1 cellular context compared by ENCODE assay signal in genomic region chr19:17496337-17496997, GRCh38.
TF ChIP-seq lines count a peak whose summit lies in the region.

No MANE protein-coding gene starts in this region.

TF ChIP-seq in HepG2, 621 proteins besides CTCF, POLR2A, EP300 and RAD21 (continues in another document):
- TF ChIP-seq KDM3A (CRISPR knock-in tag; IDR thresholded peaks at IDR 0.05; ENCODE audit: low read depth) (0 out of 2 replicates have a peak, but pooled peaks have one; percentile 61), ZNF513 (CRISPR knock-in tag; conservative IDR thresholded peaks at IDR 0.05) (no peak), RORA (CRISPR knock-in tag; IDR thresholded peaks at IDR 0.05) (no peak), CHD4 (IDR thresholded peaks at IDR 0.05; ENCODE audit: borderline replicate concordance, low read length) (no peak), XBP1 (CRISPR knock-in tag; IDR thresholded peaks at IDR 0.05) (no peak), CCAR2 (optimal IDR thresholded peaks at IDR 0.05; ENCODE audit: low read depth, low read length) (peak; percentile 80), DNMT3B (CRISPR knock-in tag; conservative IDR thresholded peaks at IDR 0.05) (no peak), RERE (CRISPR knock-in tag; IDR thresholded peaks at IDR 0.05; ENCODE audit: low read depth) (no peak), MYC (CRISPR knock-in tag; IDR thresholded peaks at IDR 0.05; ENCODE audit: borderline replicate concordance) (peak; percentile 47; the same call in 1 of the 2 replicates), MIER2 (CRISPR knock-in tag; IDR thresholded peaks at IDR 0.05) (peak; percentile 14; the same call in 1 of the 2 replicates), TEAD3 (CRISPR knock-in tag; optimal IDR thresholded peaks at IDR 0.05; ENCODE audit: borderline replicate concordance) (peak; percentile 56), NR2F6 (IDR thresholded peaks at IDR 0.05) (peak; percentile 42; the same call in 1 of the 2 replicates), NR2F6 (CRISPR knock-in tag; IDR thresholded peaks at IDR 0.05) (peak; percentile 71), ZFX (CRISPR knock-in tag; IDR thresholded peaks at IDR 0.05; ENCODE audit: low read depth) (0 out of 2 replicates have a peak, but pooled peaks have one; percentile 21), ELF1 (CRISPR knock-in tag; IDR thresholded peaks at IDR 0.05) (peak; percentile 33; the same call in 1 of the 2 replicates), ZNF576 (CRISPR knock-in tag; IDR thresholded peaks at IDR 0.05) (no peak), HNRNPK (IDR thresholded peaks at IDR 0.05; ENCODE audit: low read depth, low read length, poor library complexity, severe bottlenecking) (no peak), TP53 (CRISPR knock-in tag; conservative IDR thresholded peaks at IDR 0.05) (no peak), GABPB1 (CRISPR knock-in tag; IDR thresholded peaks at IDR 0.05) (peak; percentile 61), ADNP (CRISPR knock-in tag; IDR thresholded peaks at IDR 0.05) (peak; percentile 74; the same call in 1 of the 2 replicates), FOXO1 (CRISPR knock-in tag; IDR thresholded peaks at IDR 0.05) (peak; percentile 33; the same call in 1 of the 2 replicates), MAFK (conservative IDR thresholded peaks at IDR 0.05 in 1 of 2, IDR thresholded peaks at IDR 0.05 in 1 of 2; ENCODE audit: low read length in 2 of 2) (no peak), RXRB (CRISPR knock-in tag; IDR thresholded peaks at IDR 0.05; ENCODE audit: borderline replicate concordance) (0 out of 2 replicates have a peak, but pooled peaks have one; percentile 23), ZNF558 (CRISPR knock-in tag; IDR thresholded peaks at IDR 0.05; ENCODE audit: borderline replicate concordance) (no peak), ESRRA (CRISPR knock-in tag; IDR thresholded peaks at IDR 0.05; ENCODE audit: low read depth) (0 out of 2 replicates have a peak, but pooled peaks have one; percentile 30), HOXD1 (CRISPR knock-in tag; IDR thresholded peaks at IDR 0.05) (no peak), PCBP1 (IDR thresholded peaks at IDR 0.05; ENCODE audit: borderline replicate concordance, low read depth, low read length) (no peak), ZBTB1 (CRISPR knock-in tag; IDR thresholded peaks at IDR 0.05; ENCODE audit: borderline replicate concordance) (no peak), SETDB1 (CRISPR knock-in tag; IDR thresholded peaks at IDR 0.05; ENCODE audit: borderline replicate concordance) (no peak), REPIN1 (CRISPR knock-in tag; IDR thresholded peaks at IDR 0.05; ENCODE audit: borderline replicate concordance, low read depth) (peak; percentile 32; the same call in 1 of the 2 replicates), GABPA (IDR thresholded peaks at IDR 0.05; ENCODE audit: low read depth, low read length) (no peak), GABPA (CRISPR knock-in tag; IDR thresholded peaks at IDR 0.05; ENCODE audit: low read depth) (no peak), HNRNPLL (IDR thresholded peaks at IDR 0.05; ENCODE audit: low read depth, low read length, poor library complexity, severe bottlenecking) (peak; percentile 38), GATAD2A (CRISPR knock-in tag; IDR thresholded peaks at IDR 0.05) (peak; percentile 55), TARDBP (CRISPR knock-in tag; IDR thresholded peaks at IDR 0.05) (0 out of 2 replicates have a peak, but pooled peaks have one; percentile 50), GATAD1 (CRISPR knock-in tag; IDR thresholded peaks at IDR 0.05) (peak; percentile 39; the same call in 1 of the 2 replicates), RCOR2 (CRISPR knock-in tag; IDR thresholded peaks at IDR 0.05) (no peak), SP1 (IDR thresholded peaks at IDR 0.05) (no peak), SP1 (CRISPR knock-in tag; IDR thresholded peaks at IDR 0.05) (peak; percentile 21; the same call in 1 of the 2 replicates), MED1 (CRISPR knock-in tag; IDR thresholded peaks at IDR 0.05) (no peak), ZNF430 (CRISPR knock-in tag; IDR thresholded peaks at IDR 0.05) (no peak), SSRP1 (CRISPR knock-in tag; IDR thresholded peaks at IDR 0.05) (peak; percentile 40; the same call in 1 of the 2 replicates), HMGXB4 (CRISPR knock-in tag; IDR thresholded peaks at IDR 0.05; ENCODE audit: borderline replicate concordance in 1 of 2, low read depth in 1 of 2) (peak; percentile 92 to 94), CBX1 (IDR thresholded peaks at IDR 0.05; ENCODE audit: low read depth) (peak; percentile 69), SKI (IDR thresholded peaks at IDR 0.05; ENCODE audit: partially characterized antibody) (peak; percentile 21), SALL2 (CRISPR knock-in tag; IDR thresholded peaks at IDR 0.05) (peak; percentile 57; the same call in 1 of the 2 replicates), CBX5 (CRISPR knock-in tag; IDR thresholded peaks at IDR 0.05; ENCODE audit: borderline replicate concordance) (peak; percentile 26; the same call in 1 of the 2 replicates), KLF16 (CRISPR knock-in tag; IDR thresholded peaks at IDR 0.05) (0 out of 4 replicates have a peak, but pooled peaks of 1 of the 2 experiments have one; percentile 30), HNRNPL (IDR thresholded peaks at IDR 0.05; ENCODE audit: low read depth, low read length) (peak; percentile 95), ZNF296 (CRISPR knock-in tag; conservative IDR thresholded peaks at IDR 0.05) (no peak)
- TF ChIP-seq, protein P1, sequence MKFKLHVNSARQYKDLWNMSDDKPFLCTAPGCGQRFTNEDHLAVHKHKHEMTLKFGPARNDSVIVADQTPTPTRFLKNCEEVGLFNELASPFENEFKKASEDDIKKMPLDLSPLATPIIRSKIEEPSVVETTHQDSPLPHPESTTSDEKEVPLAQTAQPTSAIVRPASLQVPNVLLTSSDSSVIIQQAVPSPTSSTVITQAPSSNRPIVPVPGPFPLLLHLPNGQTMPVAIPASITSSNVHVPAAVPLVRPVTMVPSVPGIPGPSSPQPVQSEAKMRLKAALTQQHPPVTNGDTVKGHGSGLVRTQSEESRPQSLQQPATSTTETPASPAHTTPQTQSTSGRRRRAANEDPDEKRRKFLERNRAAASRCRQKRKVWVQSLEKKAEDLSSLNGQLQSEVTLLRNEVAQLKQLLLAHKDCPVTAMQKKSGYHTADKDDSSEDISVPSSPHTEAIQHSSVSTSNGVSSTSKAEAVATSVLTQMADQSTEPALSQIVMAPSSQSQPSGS (CRISPR knock-in tag; IDR thresholded peaks at IDR 0.05) = peak; percentile 25; the same call in 1 of the 2 replicates
- TF ChIP-seq, protein P2, sequence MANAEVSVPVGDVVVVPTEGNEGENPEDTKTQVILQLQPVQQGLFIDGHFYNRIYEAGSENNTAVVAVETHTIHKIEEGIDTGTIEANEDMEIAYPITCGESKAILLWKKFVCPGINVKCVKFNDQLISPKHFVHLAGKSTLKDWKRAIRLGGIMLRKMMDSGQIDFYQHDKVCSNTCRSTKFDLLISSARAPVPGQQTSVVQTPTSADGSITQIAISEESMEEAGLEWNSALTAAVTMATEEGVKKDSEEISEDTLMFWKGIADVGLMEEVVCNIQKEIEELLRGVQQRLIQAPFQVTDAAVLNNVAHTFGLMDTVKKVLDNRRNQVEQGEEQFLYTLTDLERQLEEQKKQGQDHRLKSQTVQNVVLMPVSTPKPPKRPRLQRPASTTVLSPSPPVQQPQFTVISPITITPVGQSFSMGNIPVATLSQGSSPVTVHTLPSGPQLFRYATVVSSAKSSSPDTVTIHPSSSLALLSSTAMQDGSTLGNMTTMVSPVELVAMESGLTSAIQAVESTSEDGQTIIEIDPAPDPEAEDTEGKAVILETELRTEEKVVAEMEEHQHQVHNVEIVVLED (CRISPR knock-in tag; IDR thresholded peaks at IDR 0.05; ENCODE audit: borderline replicate concordance) = 0 out of 2 replicates have a peak, but pooled peaks have one; percentile 23
- TF ChIP-seq, protein P3, sequence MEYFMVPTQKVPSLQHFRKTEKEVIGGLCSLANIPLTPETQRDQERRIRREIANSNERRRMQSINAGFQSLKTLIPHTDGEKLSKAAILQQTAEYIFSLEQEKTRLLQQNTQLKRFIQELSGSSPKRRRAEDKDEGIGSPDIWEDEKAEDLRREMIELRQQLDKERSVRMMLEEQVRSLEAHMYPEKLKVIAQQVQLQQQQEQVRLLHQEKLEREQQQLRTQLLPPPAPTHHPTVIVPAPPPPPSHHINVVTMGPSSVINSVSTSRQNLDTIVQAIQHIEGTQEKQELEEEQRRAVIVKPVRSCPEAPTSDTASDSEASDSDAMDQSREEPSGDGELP (IDR thresholded peaks at IDR 0.05; ENCODE audit: borderline replicate concordance, low read depth) = peak; percentile 51; the same call in 1 of the 2 replicates
